Comparison of ENCODE assay signal across 19 cellular contexts in genomic region chr7:79553811-79554555, GRCh38.
DNase-seq lines count a peak whose midpoint lies in the region; ATAC-seq, FAIRE-seq and TF ChIP-seq lines count a peak whose summit lies in the region.
"Had no signal": no experiment of that assay in that cellular context is flagged by ENCODE, and none has a peak within 500 bp of the region (broad histone marks: within the 10 kb centered on the region; RNA-seq: fewer than 3 reads in every experiment).

No MANE protein-coding gene starts in this region.

- H3K36me3 Mint-ChIP-seq in activated T-cell treated with anti-CD3 and anti-CD28 coated beads, Interleukin-2, amount 50 U/mL, for 72 hours (ENCODE audit: insufficient read depth in 2 of 2) = no peaks in the 10 kb centered on the region
- no peaks in the 10 kb centered on the region for H3K36me3 Mint-ChIP-seq in activated T-cell treated with anti-CD3 and anti-CD28 coated beads, Interleukin-2, amount 50 U/mL, for 24 hours (ENCODE audit: low read depth)
- H3K36me3 Mint-ChIP-seq: naive B cell had no signal

- no peak overlapping the region for H3K27ac Mint-ChIP-seq in activated T-cell treated with anti-CD3 and anti-CD28 coated beads, Interleukin-2, amount 50 U/mL, for 72 hours
- no peak overlapping the region for H3K27ac Mint-ChIP-seq in activated T-cell treated with anti-CD3 and anti-CD28 coated beads, Interleukin-2, amount 50 U/mL, for 24 hours
- H3K27ac Mint-ChIP-seq: naive B cell had no signal

- H3K4me3 Mint-ChIP-seq in activated T-cell treated with anti-CD3 and anti-CD28 coated beads, Interleukin-2, amount 50 U/mL, for 72 hours = no peak overlapping the region
- no peak overlapping the region for H3K4me3 Mint-ChIP-seq in activated T-cell treated with anti-CD3 and anti-CD28 coated beads, Interleukin-2, amount 50 U/mL, for 24 hours
- H3K4me3 Mint-ChIP-seq: activated T-cell treated with anti-CD3 and anti-CD28 coated beads, Interleukin-2, amount 50 U/mL, for 4 hours; naive B cell had no signal

- peak; percentile 34 to 55 for ATAC-seq in activated T-cell treated with anti-CD3 and anti-CD28 coated beads, Interleukin-2, amount 50 U/mL, for 72 hours (replicated peaks in 1 of 2)
- ATAC-seq: activated T-cell treated with anti-CD3 and anti-CD28 coated beads, Interleukin-2, amount 50 U/mL, for 4 hours; left ventricle myocardium superior had no signal

- no peaks in the 10 kb centered on the region for H3K4me1 Mint-ChIP-seq in activated T-cell treated with anti-CD3 and anti-CD28 coated beads, Interleukin-2, amount 50 U/mL, for 72 hours (ENCODE audit: low read depth)
- H3K4me1 Mint-ChIP-seq in activated T-cell treated with anti-CD3 and anti-CD28 coated beads, Interleukin-2, amount 50 U/mL, for 24 hours (ENCODE audit: low read depth) = no peaks in the 10 kb centered on the region
- H3K4me1 Mint-ChIP-seq: naive B cell had no signal

- TF ChIP-seq CTCF in fibroblast of pulmonary artery (IDR thresholded peaks at IDR 0.05; ENCODE audit: low read length, missing control alignments) = no peak

- peak; percentile 17 for FAIRE-seq in urothelium cell line (lab: Jason Lieb, UNC)
- FAIRE-seq: A204.1, endothelial cell of umbilical vein had no signal

- H3K9me3 Mint-ChIP-seq in activated T-cell treated with anti-CD3 and anti-CD28 coated beads, Interleukin-2, amount 50 U/mL, for 72 hours = peaks cover 3 to 4% of the 10 kb centered on the region in 2 donors
- H3K9me3 Mint-ChIP-seq in activated T-cell treated with anti-CD3 and anti-CD28 coated beads, Interleukin-2, amount 50 U/mL, for 24 hours = peaks cover 3% of the 10 kb centered on the region

- H3K4me3 ChIP-seq in fibroblast of pulmonary artery (replicated peaks; ENCODE audit: low read depth, low read length) = no peak overlapping the region
- H3K4me3 ChIP-seq: prostate gland, thyroid gland had no signal

- H3K27me3 Mint-ChIP-seq in activated T-cell treated with anti-CD3 and anti-CD28 coated beads, Interleukin-2, amount 50 U/mL, for 72 hours (ENCODE audit: low read depth) = no peaks in the 10 kb centered on the region
- no peaks in the 10 kb centered on the region for H3K27me3 Mint-ChIP-seq in activated T-cell treated with anti-CD3 and anti-CD28 coated beads, Interleukin-2, amount 50 U/mL, for 24 hours
- H3K27me3 Mint-ChIP-seq: naive B cell had no signal

- DNase-seq in activated T-cell treated with anti-CD3 and anti-CD28 coated beads, Interleukin-2, amount 50 U/mL, for 72 hours = no peak
- no peak for DNase-seq in activated T-cell treated with anti-CD3 and anti-CD28 coated beads, Interleukin-2, amount 50 U/mL, for 24 hours
- DNase-seq in RKO (ENCODE audit: low spot score) (peak; percentile 68), fibroblast of pulmonary artery (ENCODE audit: low read depth) (peak; percentile 59), urothelium cell line (ENCODE audit: low spot score) (no peak), SW 1271 (lab: John Stamatoyannopoulos, UW) (no peak), iPS-NIHi11 (ENCODE audit: low spot score) (no peak)
- DNase-seq in stimulated activated CD4-positive, alpha-beta T cell treated with anti-CD3 and anti-CD28 coated beads, Interleukin-12 subunit alpha, Interleukin-12 subunit beta, amount 100 ng/mL, for 4 hours = no peak
- DNase-seq: activated CD4-positive, alpha-beta T cell treated with anti-CD3 and anti-CD28 coated beads, Interleukin-2, amount 50 U/mL, for 1 hour; activated T-cell treated with anti-CD3 and anti-CD28 coated beads, Interleukin-2, amount 50 U/mL, for 4 hours; Caco-2; left ventricle myocardium superior; naive B cell; NCI-H187 treated with DMSO at 0.1 percent for 48 hours; Right ventricle myocardium superior; thyroid gland had no signal

Comparison
In these comparisons a context has a peak if more than half of its experiments do, and no peak if none do; other contexts are left out.
1. DNase-seq: peak in RKO (single experiment) and fibroblast of pulmonary artery (single experiment); none in activated T-cell treated with anti-CD3 and anti-CD28 coated beads, Interleukin-2, amount 50 U/mL, for 72 hours (0 of 2), activated T-cell treated with anti-CD3 and anti-CD28 coated beads, Interleukin-2, amount 50 U/mL, for 24 hours (single experiment), urothelium cell line (single experiment), SW 1271 (0 of 2), iPS-NIHi11 (single experiment) and stimulated activated CD4-positive, alpha-beta T cell treated with anti-CD3 and anti-CD28 coated beads, Interleukin-12 subunit alpha, Interleukin-12 subunit beta, amount 100 ng/mL, for 4 hours (single experiment).